23 cellular contexts compared by ENCODE assay signal in the genomic region with DNA sequence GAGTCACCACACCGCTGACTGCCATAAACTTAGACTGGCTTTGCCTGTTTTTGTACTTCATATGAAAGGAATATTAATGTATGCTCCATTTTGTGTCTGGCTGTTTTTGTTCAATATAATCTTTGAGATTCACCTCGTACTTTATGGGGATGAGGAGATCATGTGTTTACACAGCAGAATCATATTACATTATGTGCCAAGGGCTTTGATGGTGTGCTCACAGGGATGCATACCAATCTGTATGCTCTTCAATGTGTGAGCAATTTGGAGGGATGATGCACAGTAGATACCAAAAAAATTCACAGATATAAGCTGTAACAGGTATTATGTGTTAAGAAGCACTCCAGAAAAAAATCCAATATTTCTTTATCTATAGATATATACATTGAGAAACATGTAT.
"Had no signal": no experiment of that assay in that cellular context is flagged by ENCODE, and none has a peak within 500 bp of the region (broad histone marks: within the 10 kb centered on the region; RNA-seq: fewer than 3 reads in every experiment).

No MANE protein-coding gene starts in this region.

- H3K36me3 Mint-ChIP-seq: activated naive CD8-positive, alpha-beta T cell; mesothelial cell of epicardium; naive thymus-derived CD8-positive, alpha-beta T cell; neural progenitor cell; stimulated activated effector memory CD8-positive, alpha-beta T cell treated with anti-CD3 and anti-CD28 coated beads, Interleukin-12 subunit alpha, Interleukin-12 subunit beta, amount 100 ng/mL, for 72 hours had no signal

- H3K9me3 ChIP-seq: left ventricle myocardium inferior, tibial artery had no signal

- H3K36me3 ChIP-seq: adrenal gland, left ventricle myocardium inferior, neural progenitor cell, tibial artery, WERI-Rb-1 had no signal

- H3K9ac ChIP-seq: neural progenitor cell had no signal

- H3K27me3 ChIP-seq: adrenal gland, dorsolateral prefrontal cortex, hepatocyte, neural progenitor cell, tibial artery had no signal

- H3K4me1 Mint-ChIP-seq: central memory CD8-positive, alpha-beta T cell; immature natural killer cell; naive thymus-derived CD8-positive, alpha-beta T cell; stimulated activated effector memory CD8-positive, alpha-beta T cell treated with anti-CD3 and anti-CD28 coated beads, Interleukin-12 subunit alpha, Interleukin-12 subunit beta, amount 100 ng/mL, for 72 hours; stimulated activated naive CD8-positive, alpha-beta T cell treated with anti-CD3 and anti-CD28 coated beads, Interleukin-15, amount 100 ng/mL, for 72 hours had no signal

- H3K4me1 ChIP-seq: adrenal gland, left ventricle myocardium inferior, tibial artery had no signal

- H3K27ac Mint-ChIP-seq: activated naive CD8-positive, alpha-beta T cell; effector memory CD8-positive, alpha-beta T cell; immature natural killer cell; mesothelial cell of epicardium; naive thymus-derived CD8-positive, alpha-beta T cell; neural progenitor cell; stimulated activated effector memory CD8-positive, alpha-beta T cell treated with anti-CD3 and anti-CD28 coated beads, Interleukin-12 subunit alpha, Interleukin-12 subunit beta, amount 100 ng/mL, for 72 hours; stimulated activated naive CD8-positive, alpha-beta T cell treated with anti-CD3 and anti-CD28 coated beads, Interleukin-15, amount 100 ng/mL, for 72 hours had no signal

- H3K27me3 Mint-ChIP-seq: activated naive CD8-positive, alpha-beta T cell; central memory CD8-positive, alpha-beta T cell; effector memory CD8-positive, alpha-beta T cell; naive thymus-derived CD8-positive, alpha-beta T cell; stimulated activated naive CD8-positive, alpha-beta T cell treated with anti-CD3 and anti-CD28 coated beads, Interleukin-15, amount 100 ng/mL, for 72 hours had no signal

- H3K79me2 ChIP-seq: hepatocyte had no signal

- H3K4me3 Mint-ChIP-seq: activated naive CD8-positive, alpha-beta T cell; central memory CD8-positive, alpha-beta T cell; effector memory CD8-positive, alpha-beta T cell; immature natural killer cell; mesothelial cell of epicardium; naive thymus-derived CD8-positive, alpha-beta T cell; neural progenitor cell; stimulated activated effector memory CD8-positive, alpha-beta T cell treated with anti-CD3 and anti-CD28 coated beads, Interleukin-12 subunit alpha, Interleukin-12 subunit beta, amount 100 ng/mL, for 72 hours; stimulated activated naive CD8-positive, alpha-beta T cell treated with anti-CD3 and anti-CD28 coated beads, Interleukin-15, amount 100 ng/mL, for 72 hours had no signal

- H3K9me3 Mint-ChIP-seq: mesothelial cell of epicardium; neural progenitor cell; stimulated activated naive CD8-positive, alpha-beta T cell treated with anti-CD3 and anti-CD28 coated beads, Interleukin-15, amount 100 ng/mL, for 72 hours had no signal

- H3K4me3 ChIP-seq: adrenal gland, dorsolateral prefrontal cortex, hepatocyte, left ventricle myocardium inferior, neural progenitor cell, tibial artery had no signal

- H3K4me2 ChIP-seq: hepatocyte, neural progenitor cell had no signal

- ATAC-seq: effector memory CD8-positive, alpha-beta T cell; esophagus mucosa; naive thymus-derived CD8-positive, alpha-beta T cell; sciatic nerve; stimulated activated effector memory CD8-positive, alpha-beta T cell treated with anti-CD3 and anti-CD28 coated beads, Interleukin-12 subunit alpha, Interleukin-12 subunit beta, amount 100 ng/mL, for 72 hours; stimulated activated naive CD8-positive, alpha-beta T cell treated with anti-CD3 and anti-CD28 coated beads, Interleukin-15, amount 100 ng/mL, for 72 hours had no signal

- H2AFZ ChIP-seq: hepatocyte, neural progenitor cell had no signal

- DNase-seq: activated CD4-positive, alpha-beta T cell treated with anti-CD3 and anti-CD28 coated beads for 1 hour; activated T-cell treated with anti-CD3 and anti-CD28 coated beads, Interleukin-2, amount 50 U/mL, for 1 hour; adrenal gland; dorsolateral prefrontal cortex; effector memory CD8-positive, alpha-beta T cell; glutamatergic neuron; immature natural killer cell; left ventricle myocardium inferior; naive thymus-derived CD8-positive, alpha-beta T cell; posterior cingulate gyrus; small intestine; stimulated activated CD4-positive, alpha-beta T cell treated with anti-CD3 and anti-CD28 coated beads, Interleukin-2, amount 100 ng/mL, for 24 hours; stimulated activated naive CD8-positive, alpha-beta T cell treated with anti-CD3 and anti-CD28 coated beads, Interleukin-15, amount 100 ng/mL, for 72 hours; tibial artery; WERI-Rb-1 had no signal

- H3K27ac ChIP-seq: adrenal gland, hepatocyte, left ventricle myocardium inferior, neural progenitor cell, tibial artery, WERI-Rb-1 had no signal
